In the genomic region with DNA sequence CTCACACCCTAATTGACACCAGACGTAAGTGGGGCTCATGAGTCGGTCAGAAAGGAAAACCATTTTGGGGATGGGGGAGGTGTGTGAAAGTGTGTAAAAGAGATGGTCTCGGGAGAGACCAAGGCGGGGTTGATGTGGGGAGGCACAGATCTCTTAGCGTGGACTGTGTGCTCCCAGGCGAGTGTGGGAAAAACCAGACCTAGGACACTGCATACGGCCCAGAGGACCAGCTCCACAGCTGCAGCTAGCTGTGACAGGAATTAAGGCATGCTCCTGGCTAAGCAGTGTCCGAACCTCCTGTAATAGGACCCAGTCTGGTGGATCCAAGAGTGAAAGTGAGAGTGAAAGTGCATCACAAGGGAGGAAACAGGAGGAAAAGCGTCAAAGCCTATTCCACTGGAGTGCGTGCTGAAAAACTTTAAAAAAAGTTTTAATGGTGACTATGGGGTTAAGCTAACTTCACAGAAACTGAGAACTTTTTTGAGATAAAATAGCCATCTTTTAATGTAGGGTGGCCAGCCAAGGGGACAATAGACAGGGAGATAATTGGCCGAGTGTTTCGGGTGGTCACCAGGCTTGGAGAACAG, we compare ENCODE assay signal across 25 cellular contexts. TPM values are rescaled to one million over a fixed set of nuclear protein-coding genes. Genes with fewer than 3 reads are reported as not detected.
DNase-seq lines count a peak whose midpoint lies in the region; ATAC-seq and TF ChIP-seq lines count a peak whose summit lies in the region.
"Had no signal": no experiment of that assay in that cellular context is flagged by ENCODE, and none has a peak within 500 bp of the region (broad histone marks: within the 10 kb centered on the region; RNA-seq: fewer than 3 reads in every experiment).

No MANE protein-coding gene starts in this region.

- intact Hi-C loops in Caco-2 (cut with micrococcal nuclease; ENCODE audit: unreplicated experiment): no loop called here

- ATAC-seq in T-helper 17 cell: no peak
- ATAC-seq in stimulated activated naive B cell treated with anti-CD40 and anti-IgM and Interleukin-4, amounts not matched to agents 10 μg/mL and 1 μg/mL and 100 μg/mL, for 72 hours (replicated peaks): no peak
- ATAC-seq: A549 had no signal

- H3K27me3 Mint-ChIP-seq in CD8-positive, alpha-beta memory T cell: peaks cover 6 to 9% of the 10 kb centered on the region in 2 donors
- H3K27me3 Mint-ChIP-seq in T-helper 17 cell: no peaks in the 10 kb centered on the region
- H3K27me3 Mint-ChIP-seq in endodermal cell (ENCODE audit: insufficient read depth): peaks cover 3% of the 10 kb centered on the region
- no peaks in the 10 kb centered on the region for H3K27me3 Mint-ChIP-seq in stimulated activated naive B cell treated with anti-CD40 and anti-IgM and Interleukin-4, amounts not matched to agents 10 μg/mL and 1 μg/mL and 100 μg/mL, for 72 hours
- H3K27me3 Mint-ChIP-seq in Caco-2 (ENCODE audit: insufficient read depth, unreplicated experiment): no peaks in the 10 kb centered on the region
- peaks cover 16% of the 10 kb centered on the region for H3K27me3 Mint-ChIP-seq in activated CD4-positive, alpha-beta T cell treated with anti-CD3 and anti-CD28 coated beads, Interleukin-2, amount 10 ng/mL, durations not matched to agents 7 days and 5 days

- H3K9me3 Mint-ChIP-seq in CD8-positive, alpha-beta memory T cell: no peaks in the 10 kb centered on the region
- H3K9me3 Mint-ChIP-seq in endodermal cell (peaks cover 86% of the 10 kb centered on the region), Caco-2 (ENCODE audit: unreplicated experiment) (peaks cover 71% of the 10 kb centered on the region)
- H3K9me3 Mint-ChIP-seq in stimulated activated naive B cell treated with anti-CD40 and anti-IgM and Interleukin-4, amounts not matched to agents 10 μg/mL and 1 μg/mL and 100 μg/mL, for 72 hours: peaks cover 16 to 22% of the 10 kb centered on the region in 2 donors
- peaks cover 57% of the 10 kb centered on the region for H3K9me3 Mint-ChIP-seq in activated CD4-positive, alpha-beta T cell treated with anti-CD3 and anti-CD28 coated beads, Interleukin-2, amount 10 ng/mL, durations not matched to agents 7 days and 5 days

- CTCF ChIA-PET in CD8-positive, alpha-beta memory T cell (lab: Charles Lee): no interaction called here
- CTCF ChIA-PET in Caco-2 (lab: Charles Lee): no interaction called here
- CTCF ChIA-PET in activated CD4-positive, alpha-beta T cell treated with anti-CD3 and anti-CD28 coated beads, Interleukin-2, amount 10 ng/mL, durations not matched to agents 7 days and 5 days (lab: Charles Lee): no interaction called here

- no peak for TF ChIP-seq CTCF in endodermal cell (conservative IDR thresholded peaks at IDR 0.05)
- TF ChIP-seq CTCF in Caco-2 (IDR thresholded peaks at IDR 0.05; ENCODE audit: insufficient read depth in 1 of 2, low read depth in 1 of 2, low read length in 1 of 2, severe bottlenecking in 1 of 2, unreplicated experiment in 1 of 2): no peak

- H3K4me3 ChIP-seq in CD8-positive, alpha-beta memory T cell (ENCODE audit: low read length): no peak overlapping the region
- peak overlapping the region; percentile 54 for H3K4me3 ChIP-seq in endodermal cell (ENCODE audit: low read length)
- H3K4me3 ChIP-seq in Caco-2 (ENCODE audit: low read depth, low read length): no peak overlapping the region
- H3K4me3 ChIP-seq: A549 had no signal

- no peaks in the 10 kb centered on the region for H3K9me3 ChIP-seq in CD8-positive, alpha-beta memory T cell (ENCODE audit: low read length)
- H3K9me3 ChIP-seq in T-helper 17 cell (ENCODE audit: control insufficient read depth, low read length, poor library complexity, severe bottlenecking) (no peaks in the 10 kb centered on the region), endodermal cell (ENCODE audit: control insufficient read depth, low read length) (peaks cover 42% of the 10 kb centered on the region), Caco-2 (peaks cover 18% of the 10 kb centered on the region; the same call in 1 of the 2 replicates)
- H3K9me3 ChIP-seq: A549, SK-N-SH had no signal

- H3K27me3 ChIP-seq in CD8-positive, alpha-beta memory T cell (ENCODE audit: insufficient read depth, low read length, poor library complexity, severe bottlenecking): no peaks in the 10 kb centered on the region
- H3K27me3 ChIP-seq in endodermal cell (ENCODE audit: control insufficient read depth, insufficient read depth, low read length, poor library complexity, severe bottlenecking) (no peaks in the 10 kb centered on the region), Caco-2 (replicated peaks; ENCODE audit: control insufficient read depth, insufficient read depth, low read length) (no peaks in the 10 kb centered on the region)

- peaks cover 14% of the 10 kb centered on the region for H3K4me1 ChIP-seq in CD8-positive, alpha-beta memory T cell (ENCODE audit: insufficient read depth, low read length)
- no peaks in the 10 kb centered on the region for H3K4me1 ChIP-seq in endodermal cell (ENCODE audit: control insufficient read depth, insufficient read depth, low read length)
- H3K4me1 ChIP-seq in Caco-2: peaks cover 6% of the 10 kb centered on the region; the same call in 1 of the 2 replicates

- H3K36me3 Mint-ChIP-seq in CD8-positive, alpha-beta memory T cell: peaks cover 0 to 4% (median 2%) of the 10 kb centered on the region in 3 donors
- H3K36me3 Mint-ChIP-seq in T-helper 17 cell (ENCODE audit: low read depth) (peaks cover 2% of the 10 kb centered on the region), endodermal cell (ENCODE audit: low read depth) (peaks cover 5% of the 10 kb centered on the region), Caco-2 (ENCODE audit: insufficient read depth, unreplicated experiment) (no peaks in the 10 kb centered on the region)
- peaks cover 6 to 20% of the 10 kb centered on the region in 2 donors for H3K36me3 Mint-ChIP-seq in stimulated activated naive B cell treated with anti-CD40 and anti-IgM and Interleukin-4, amounts not matched to agents 10 μg/mL and 1 μg/mL and 100 μg/mL, for 72 hours
- peaks cover 29% of the 10 kb centered on the region for H3K36me3 Mint-ChIP-seq in activated CD4-positive, alpha-beta T cell treated with anti-CD3 and anti-CD28 coated beads, Interleukin-2, amount 10 ng/mL, durations not matched to agents 7 days and 5 days (ENCODE audit: low read depth)

- 91% methylated on average over 10 to 12 of the region's 12 CpGs for WGBS in endodermal cell (ENCODE audit: insufficient coverage in 1 of 2, insufficient read length in 1 of 2), 2 experiments

- H3K9ac ChIP-seq in endodermal cell (ENCODE audit: extremely low read depth, low read length, poor library complexity, severe bottlenecking): no peak overlapping the region
- H3K9ac ChIP-seq: SK-N-SH had no signal

- H3K4me3 Mint-ChIP-seq in CD8-positive, alpha-beta memory T cell: no peak overlapping the region
- H3K4me3 Mint-ChIP-seq in T-helper 17 cell: no peak overlapping the region
- no peak overlapping the region for H3K4me3 Mint-ChIP-seq in endodermal cell
- H3K4me3 Mint-ChIP-seq in stimulated activated naive B cell treated with anti-CD40 and anti-IgM and Interleukin-4, amounts not matched to agents 10 μg/mL and 1 μg/mL and 100 μg/mL, for 72 hours: no peak overlapping the region
- no peak overlapping the region for H3K4me3 Mint-ChIP-seq in Caco-2 (ENCODE audit: unreplicated experiment)
- H3K4me3 Mint-ChIP-seq in activated CD4-positive, alpha-beta T cell treated with anti-CD3 and anti-CD28 coated beads, Interleukin-2, amount 10 ng/mL, durations not matched to agents 7 days and 5 days: no peak overlapping the region

- H3K36me3 ChIP-seq in CD8-positive, alpha-beta memory T cell (ENCODE audit: insufficient read depth, low read length): no peaks in the 10 kb centered on the region
- H3K36me3 ChIP-seq in endodermal cell (ENCODE audit: control insufficient read depth, insufficient read depth, low read length): no peaks in the 10 kb centered on the region
- H3K36me3 ChIP-seq in Caco-2 (ENCODE audit: control insufficient read depth, insufficient read depth, low read length): no peaks in the 10 kb centered on the region

- no TSS peak for BruUV-seq in Caco-2 (replicated peaks; lab: Mats Ljungman, UMichigan)

- peak overlapping the region; percentile 52 for H3K27ac ChIP-seq in CD8-positive, alpha-beta memory T cell (ENCODE audit: low read depth, low read length)
- no peak overlapping the region for H3K27ac ChIP-seq in endodermal cell (ENCODE audit: low read depth, low read length)

- peaks cover 22 to 41% (median 29%) of the 10 kb centered on the region in 3 donors for H3K4me1 Mint-ChIP-seq in CD8-positive, alpha-beta memory T cell
- peaks cover 27% of the 10 kb centered on the region for H3K4me1 Mint-ChIP-seq in T-helper 17 cell
- no peaks in the 10 kb centered on the region for H3K4me1 Mint-ChIP-seq in endodermal cell
- H3K4me1 Mint-ChIP-seq in stimulated activated naive B cell treated with anti-CD40 and anti-IgM and Interleukin-4, amounts not matched to agents 10 μg/mL and 1 μg/mL and 100 μg/mL, for 72 hours: peaks cover 23 to 54% of the 10 kb centered on the region in 2 donors
- H3K4me1 Mint-ChIP-seq in Caco-2 (ENCODE audit: low read depth, unreplicated experiment): no peaks in the 10 kb centered on the region
- peaks cover 29% of the 10 kb centered on the region for H3K4me1 Mint-ChIP-seq in activated CD4-positive, alpha-beta T cell treated with anti-CD3 and anti-CD28 coated beads, Interleukin-2, amount 10 ng/mL, durations not matched to agents 7 days and 5 days

- no peak for DNase-seq in CD8-positive, alpha-beta memory T cell
- DNase-seq in T-helper 17 cell: no peak
- DNase-seq in endodermal cell: peak; percentile 48
- DNase-seq in stimulated activated naive B cell treated with anti-CD40 and anti-IgM and Interleukin-4, amounts not matched to agents 10 μg/mL and 1 μg/mL and 100 μg/mL, for 72 hours: no peak
- no peak for DNase-seq in Caco-2
- DNase-seq in activated CD4-positive, alpha-beta T cell treated with anti-CD3 and anti-CD28 coated beads, Interleukin-2, amount 10 ng/mL, durations not matched to agents 7 days and 5 days: no peak
- no peak for DNase-seq in DMS114 treated with DMSO at 0.1 percent for 48 hours (lab: John Stamatoyannopoulos, UW; ENCODE audit: unreplicated experiment)
- DNase-seq: AML-193; C1 segment of cervical spinal cord; CD4-positive, alpha-beta memory T cell; DMS 273 treated with DMSO at 0.1 percent for 48 hours; DMS79 treated with DMSO at 0.1 percent for 48 hours; Karpas-422; NCI-H1092; NCI-H1417 treated with DMSO at 0.1 percent for 48 hours; NCI-H1694 treated with DMSO at 0.1 percent for 48 hours; NCI-H2081 treated with DMSO at 0.1 percent for 48 hours; NCI-H2171; NCI-H345; NCI-H524; NCI-H774; SIG-M5; SK-N-SH had no signal

- H3K27ac Mint-ChIP-seq in CD8-positive, alpha-beta memory T cell: no peak overlapping the region
- peak overlapping the region; percentile 73 for H3K27ac Mint-ChIP-seq in T-helper 17 cell
- H3K27ac Mint-ChIP-seq in endodermal cell: no peak overlapping the region
- peak overlapping the region; percentile 28 for H3K27ac Mint-ChIP-seq in stimulated activated naive B cell treated with anti-CD40 and anti-IgM and Interleukin-4, amounts not matched to agents 10 μg/mL and 1 μg/mL and 100 μg/mL, for 72 hours
- no peak overlapping the region for H3K27ac Mint-ChIP-seq in Caco-2 (ENCODE audit: unreplicated experiment)
- H3K27ac Mint-ChIP-seq in activated CD4-positive, alpha-beta T cell treated with anti-CD3 and anti-CD28 coated beads, Interleukin-2, amount 10 ng/mL, durations not matched to agents 7 days and 5 days: no peak overlapping the region

- POLR2A ChIA-PET in CD8-positive, alpha-beta memory T cell (lab: Charles Lee): no interaction called here
- POLR2A ChIA-PET in Caco-2 (lab: Charles Lee): no interaction called here
- POLR2A ChIA-PET in activated CD4-positive, alpha-beta T cell treated with anti-CD3 and anti-CD28 coated beads, Interleukin-2, amount 10 ng/mL, durations not matched to agents 7 days and 5 days (lab: Charles Lee): no interaction called here

RNA-seq across cellular contexts. Expression of a gene that starts 9.6 kb away (rescaled TPM):
- not detected for total RNA-seq in CD8-positive, alpha-beta memory T cell
- polyA plus RNA-seq in CD8-positive, alpha-beta memory T cell: not detected
- total RNA-seq in T-helper 17 cell (not detected), endodermal cell (not detected), Caco-2 (2022) (not detected in 2 replicates)
- not detected for polyA plus RNA-seq in endodermal cell (2013, experiment 1 of 2)
- polyA plus RNA-seq in endodermal cell (2013, experiment 2 of 2): not detected
- not detected for total RNA-seq in activated CD4-positive, alpha-beta T cell treated with anti-CD3 and anti-CD28 coated beads, Interleukin-2, amount 10 ng/mL, durations not matched to agents 7 days and 5 days
- total RNA-seq: CD4-positive, alpha-beta memory T cell; HT-29 had no signal
- polyA plus RNA-seq: A549; CD4-positive, alpha-beta memory T cell; SK-N-SH had no signal

RNA-seq across cellular contexts. Expression of a gene that starts 55.4 kb away (rescaled TPM):
- 10 to 100 TPM; 18.9 to 19.9 TPM for total RNA-seq in CD8-positive, alpha-beta memory T cell
- 80.0 TPM for polyA plus RNA-seq in CD8-positive, alpha-beta memory T cell
- total RNA-seq in T-helper 17 cell (10 to 100 TPM; 49.3 to 56.4 TPM), endodermal cell (10 to 100 TPM; 23.7 to 30.2 TPM), Caco-2 (2022) (56.9 and 58.0 TPM in 2 replicates)
- polyA plus RNA-seq in endodermal cell (2013, experiment 1 of 2): 38.7 TPM
- polyA plus RNA-seq in endodermal cell (2013, experiment 2 of 2): 34.8 TPM
- total RNA-seq in activated CD4-positive, alpha-beta T cell treated with anti-CD3 and anti-CD28 coated beads, Interleukin-2, amount 10 ng/mL, durations not matched to agents 7 days and 5 days: 10 to 100 TPM; 18.7 to 21.1 TPM

Comparison
In these comparisons a context has a peak if more than half of its experiments do, and no peak if none do; other contexts are left out.
1. H3K27ac Mint-ChIP-seq: peak in T-helper 17 cell (single experiment) and stimulated activated naive B cell treated with anti-CD40 and anti-IgM and Interleukin-4, amounts not matched to agents 10 μg/mL and 1 μg/mL and 100 μg/mL, for 72 hours (single experiment); none in CD8-positive, alpha-beta memory T cell (0 of 8), endodermal cell (single experiment), Caco-2 (single experiment) and activated CD4-positive, alpha-beta T cell treated with anti-CD3 and anti-CD28 coated beads, Interleukin-2, amount 10 ng/mL, durations not matched to agents 7 days and 5 days (single experiment).